Comparison of ENCODE assay signal across 1 cellular context in the genomic region with DNA sequence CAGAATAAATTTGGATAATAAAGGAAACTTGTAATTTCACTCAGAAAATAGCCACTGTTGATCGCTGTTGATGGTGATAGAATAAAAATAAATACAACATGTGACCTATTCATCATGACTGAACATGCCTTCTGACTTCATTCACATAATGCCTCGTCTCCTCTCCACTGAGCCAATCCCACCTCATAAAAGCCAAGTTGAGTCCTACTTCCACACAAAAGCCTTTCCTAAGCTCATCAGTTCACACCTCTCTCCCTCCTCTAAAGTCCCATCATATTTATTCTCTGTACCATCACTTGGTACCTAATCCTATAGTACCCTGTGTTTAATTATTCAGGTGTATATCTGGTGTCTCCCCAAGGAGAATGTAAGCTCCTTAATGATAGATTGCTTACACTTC.
TF ChIP-seq lines count a peak whose summit lies in the region.

No MANE protein-coding gene starts in this region.

TF ChIP-seq in WTC11, 78 proteins besides CTCF, POLR2A, EP300 and RAD21 (continued from another document):
- TF ChIP-seq, protein P1, sequence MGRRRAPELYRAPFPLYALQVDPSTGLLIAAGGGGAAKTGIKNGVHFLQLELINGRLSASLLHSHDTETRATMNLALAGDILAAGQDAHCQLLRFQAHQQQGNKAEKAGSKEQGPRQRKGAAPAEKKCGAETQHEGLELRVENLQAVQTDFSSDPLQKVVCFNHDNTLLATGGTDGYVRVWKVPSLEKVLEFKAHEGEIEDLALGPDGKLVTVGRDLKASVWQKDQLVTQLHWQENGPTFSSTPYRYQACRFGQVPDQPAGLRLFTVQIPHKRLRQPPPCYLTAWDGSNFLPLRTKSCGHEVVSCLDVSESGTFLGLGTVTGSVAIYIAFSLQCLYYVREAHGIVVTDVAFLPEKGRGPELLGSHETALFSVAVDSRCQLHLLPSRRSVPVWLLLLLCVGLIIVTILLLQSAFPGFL (CRISPR knock-in tag; IDR thresholded peaks at IDR 0.05; ENCODE audit: borderline replicate concordance), result no peak
- no peak for TF ChIP-seq E2F5 (CRISPR knock-in tag; IDR thresholded peaks at IDR 0.05)
- no peak for TF ChIP-seq GRHL2 (CRISPR knock-in tag; IDR thresholded peaks at IDR 0.05; ENCODE audit: insufficient replicate concordance, severe bottlenecking)
- no peak for TF ChIP-seq ZNF416 (CRISPR knock-in tag; IDR thresholded peaks at IDR 0.05)
- TF ChIP-seq ZNF263 (CRISPR knock-in tag; IDR thresholded peaks at IDR 0.05; ENCODE audit: low read depth), result no peak
- TF ChIP-seq, protein P2, sequence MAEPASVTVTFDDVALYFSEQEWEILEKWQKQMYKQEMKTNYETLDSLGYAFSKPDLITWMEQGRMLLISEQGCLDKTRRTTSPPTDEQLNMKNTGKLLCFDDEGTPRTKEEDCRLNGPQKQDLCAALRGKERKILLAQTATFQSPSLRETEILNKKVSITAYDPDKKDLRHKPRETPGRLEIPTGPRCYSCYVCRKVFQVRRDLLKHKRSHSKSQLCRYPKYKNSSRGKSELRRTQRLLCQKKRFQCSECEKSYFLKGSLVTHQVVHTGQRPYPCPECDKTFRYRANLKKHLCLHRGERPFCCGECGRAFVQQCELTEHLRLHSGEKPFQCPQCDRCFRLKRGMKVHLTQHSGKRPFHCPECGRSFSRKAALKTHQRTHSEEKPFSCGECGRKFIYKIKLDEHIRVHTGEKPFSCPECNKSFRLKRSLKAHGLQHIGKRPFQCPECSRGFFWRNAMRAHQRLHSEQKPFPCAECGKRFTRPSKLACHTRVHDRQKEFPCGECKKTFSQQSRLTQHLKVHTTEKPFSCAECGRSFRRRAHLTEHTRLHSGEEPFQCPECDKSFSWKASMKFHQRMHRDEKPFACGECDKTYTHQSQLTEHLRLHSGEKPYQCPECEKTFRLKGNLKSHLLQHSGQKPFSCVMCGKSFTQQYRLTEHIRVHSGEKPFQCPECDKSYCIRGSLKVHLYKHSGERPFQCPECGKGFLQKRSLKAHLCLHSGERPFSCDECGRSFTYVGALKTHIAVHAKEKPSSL (CRISPR knock-in tag; conservative IDR thresholded peaks at IDR 0.05), result no peak
- TF ChIP-seq ELF4 (CRISPR knock-in tag; IDR thresholded peaks at IDR 0.05; ENCODE audit: low read depth), result no peak
- TF ChIP-seq, protein P3, sequence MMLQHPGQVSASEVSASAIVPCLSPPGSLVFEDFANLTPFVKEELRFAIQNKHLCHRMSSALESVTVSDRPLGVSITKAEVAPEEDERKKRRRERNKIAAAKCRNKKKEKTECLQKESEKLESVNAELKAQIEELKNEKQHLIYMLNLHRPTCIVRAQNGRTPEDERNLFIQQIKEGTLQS (CRISPR knock-in tag; conservative IDR thresholded peaks at IDR 0.05), result no peak
- no peak for TF ChIP-seq ZNF317 (CRISPR knock-in tag; IDR thresholded peaks at IDR 0.05; ENCODE audit: borderline replicate concordance, low read depth)
- TF ChIP-seq ESRRA (CRISPR knock-in tag; IDR thresholded peaks at IDR 0.05; ENCODE audit: borderline replicate concordance), result no peak
- no peak for TF ChIP-seq TP53 (CRISPR knock-in tag; IDR thresholded peaks at IDR 0.05)
- TF ChIP-seq, protein P4, sequence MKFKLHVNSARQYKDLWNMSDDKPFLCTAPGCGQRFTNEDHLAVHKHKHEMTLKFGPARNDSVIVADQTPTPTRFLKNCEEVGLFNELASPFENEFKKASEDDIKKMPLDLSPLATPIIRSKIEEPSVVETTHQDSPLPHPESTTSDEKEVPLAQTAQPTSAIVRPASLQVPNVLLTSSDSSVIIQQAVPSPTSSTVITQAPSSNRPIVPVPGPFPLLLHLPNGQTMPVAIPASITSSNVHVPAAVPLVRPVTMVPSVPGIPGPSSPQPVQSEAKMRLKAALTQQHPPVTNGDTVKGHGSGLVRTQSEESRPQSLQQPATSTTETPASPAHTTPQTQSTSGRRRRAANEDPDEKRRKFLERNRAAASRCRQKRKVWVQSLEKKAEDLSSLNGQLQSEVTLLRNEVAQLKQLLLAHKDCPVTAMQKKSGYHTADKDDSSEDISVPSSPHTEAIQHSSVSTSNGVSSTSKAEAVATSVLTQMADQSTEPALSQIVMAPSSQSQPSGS (CRISPR knock-in tag; IDR thresholded peaks at IDR 0.05; ENCODE audit: borderline replicate concordance, low read depth), result no peak
- no peak for TF ChIP-seq CBFB (CRISPR knock-in tag; IDR thresholded peaks at IDR 0.05; ENCODE audit: low read depth)
TF ChIP-seq in WTC11: peak in this region for 0.
